In genomic region chr16:12866981-12867551, GRCh38 we compare ENCODE assay signal across 17 cellular contexts. TPM values are rescaled to one million over a fixed set of nuclear protein-coding genes. Genes with fewer than 3 reads are reported as not detected.
DNase-seq lines count a peak whose midpoint lies in the region; ATAC-seq and TF ChIP-seq lines count a peak whose summit lies in the region.
"Had no signal": no experiment of that assay in that cellular context is flagged by ENCODE, and none has a peak within 500 bp of the region (broad histone marks: within the 10 kb centered on the region; RNA-seq: fewer than 3 reads in every experiment).

No MANE protein-coding gene starts in this region.

- TF ChIP-seq CTCF in left lung (IDR thresholded peaks at IDR 0.05) = no peak

- no peak overlapping the region for H3K4me3 Mint-ChIP-seq in activated CD4-positive, alpha-beta T cell treated with anti-CD3 and anti-CD28 coated beads, Interleukin-2, amount 10 ng/mL, durations not matched to agents 7 days and 5 days
- H3K4me3 Mint-ChIP-seq: B cell; CD4-positive, CD25-positive, alpha-beta regulatory T cell; CD8-positive, alpha-beta T cell; GM23338; H9 had no signal

- DNase-seq in M059J (ENCODE audit: low read depth) (peak; percentile 50), RPMI8226 (peak; percentile 36), kidney tubule cell (ENCODE audit: low spot score) (peak; percentile 8), DMS 273 (lab: John Stamatoyannopoulos, UW; ENCODE audit: unreplicated experiment) (no peak), left lung (no peak)
- no peak for DNase-seq in activated CD4-positive, alpha-beta T cell treated with anti-CD3 and anti-CD28 coated beads, Interleukin-2, amount 10 ng/mL, durations not matched to agents 7 days and 5 days
- DNase-seq: Caco-2; CD4-positive, CD25-positive, alpha-beta regulatory T cell; CD8-positive, alpha-beta T cell; DMS 273 treated with DMSO at 0.1 percent for 48 hours; GF-D8; H9 had no signal

- H3K9me3 ChIP-seq in left lung = peaks cover 0 to 6% of the 10 kb centered on the region in 2 donors
- H3K9me3 ChIP-seq: BLaER1, Caco-2 had no signal

- H3K4me3 ChIP-seq in left lung = no peak overlapping the region
- H3K4me3 ChIP-seq: BLaER1, GM23338 had no signal

- peaks cover 0 to 12% of the 10 kb centered on the region in 2 donors for H3K27me3 ChIP-seq in left lung
- H3K27me3 ChIP-seq: BLaER1 had no signal

- intact Hi-C loops in left lung (cut with DNase I) = no loop called here

- H3K9me3 Mint-ChIP-seq in activated CD4-positive, alpha-beta T cell treated with anti-CD3 and anti-CD28 coated beads, Interleukin-2, amount 10 ng/mL, durations not matched to agents 7 days and 5 days = no peaks in the 10 kb centered on the region
- H3K9me3 Mint-ChIP-seq: CD8-positive, alpha-beta T cell had no signal

- no peak for ATAC-seq in left lung
- ATAC-seq: CD8-positive, alpha-beta T cell; GM23338; HCT116 had no signal

- no peaks in the 10 kb centered on the region for H3K36me3 ChIP-seq in left lung
- H3K36me3 ChIP-seq: BLaER1 had no signal

- H3K27ac Mint-ChIP-seq in activated CD4-positive, alpha-beta T cell treated with anti-CD3 and anti-CD28 coated beads, Interleukin-2, amount 10 ng/mL, durations not matched to agents 7 days and 5 days = no peak overlapping the region
- H3K27ac Mint-ChIP-seq: B cell; CD4-positive, CD25-positive, alpha-beta regulatory T cell; CD8-positive, alpha-beta T cell; GM23338; H9 had no signal

- POLR2A ChIA-PET in activated CD4-positive, alpha-beta T cell treated with anti-CD3 and anti-CD28 coated beads, Interleukin-2, amount 10 ng/mL, durations not matched to agents 7 days and 5 days (lab: Charles Lee) = no interaction called here

- H3K27ac ChIP-seq in left lung = no peak overlapping the region
- H3K27ac ChIP-seq: BLaER1, C4-2B had no signal

- CTCF ChIA-PET in activated CD4-positive, alpha-beta T cell treated with anti-CD3 and anti-CD28 coated beads, Interleukin-2, amount 10 ng/mL, durations not matched to agents 7 days and 5 days (lab: Charles Lee) = no interaction called here

- no peaks in the 10 kb centered on the region for H3K36me3 Mint-ChIP-seq in activated CD4-positive, alpha-beta T cell treated with anti-CD3 and anti-CD28 coated beads, Interleukin-2, amount 10 ng/mL, durations not matched to agents 7 days and 5 days (ENCODE audit: low read depth)
- H3K36me3 Mint-ChIP-seq: CD4-positive, CD25-positive, alpha-beta regulatory T cell; CD8-positive, alpha-beta T cell had no signal

- H3K4me1 ChIP-seq in left lung = no peaks in the 10 kb centered on the region
- H3K4me1 ChIP-seq: Caco-2 had no signal

- H3K4me1 Mint-ChIP-seq in activated CD4-positive, alpha-beta T cell treated with anti-CD3 and anti-CD28 coated beads, Interleukin-2, amount 10 ng/mL, durations not matched to agents 7 days and 5 days = no peaks in the 10 kb centered on the region
- H3K4me1 Mint-ChIP-seq: GM23338, H9 had no signal

- H3K27me3 Mint-ChIP-seq in activated CD4-positive, alpha-beta T cell treated with anti-CD3 and anti-CD28 coated beads, Interleukin-2, amount 10 ng/mL, durations not matched to agents 7 days and 5 days = no peaks in the 10 kb centered on the region

RNA-seq across cellular contexts. Expression of gene SHISA9, which starts 34.3 kb away (rescaled TPM):
- 0.10 and 0.34 TPM in 2 replicates for total RNA-seq in M059J (2014; rRNA removed; shearing (Covaris generic))
- total RNA-seq in left lung = under 1 TPM in 1 of 2 donors, not detected in 1; 0.03 TPM
- total RNA-seq in activated CD4-positive, alpha-beta T cell treated with anti-CD3 and anti-CD28 coated beads, Interleukin-2, amount 10 ng/mL, durations not matched to agents 7 days and 5 days = under 1 TPM in 1 of 2 experiments, not detected in 1; 0.04 TPM
- total RNA-seq: CD4-positive, CD25-positive, alpha-beta regulatory T cell had no signal

Comparison
In these comparisons a context has a peak if more than half of its experiments do, and no peak if none do; other contexts are left out.
1. DNase-seq: peak in M059J (single experiment), RPMI8226 (single experiment) and kidney tubule cell (single experiment); none in DMS 273 (single experiment), left lung (0 of 2) and activated CD4-positive, alpha-beta T cell treated with anti-CD3 and anti-CD28 coated beads, Interleukin-2, amount 10 ng/mL, durations not matched to agents 7 days and 5 days (single experiment).